ENCODE assay signal across 9 cellular contexts in the genomic region with DNA sequence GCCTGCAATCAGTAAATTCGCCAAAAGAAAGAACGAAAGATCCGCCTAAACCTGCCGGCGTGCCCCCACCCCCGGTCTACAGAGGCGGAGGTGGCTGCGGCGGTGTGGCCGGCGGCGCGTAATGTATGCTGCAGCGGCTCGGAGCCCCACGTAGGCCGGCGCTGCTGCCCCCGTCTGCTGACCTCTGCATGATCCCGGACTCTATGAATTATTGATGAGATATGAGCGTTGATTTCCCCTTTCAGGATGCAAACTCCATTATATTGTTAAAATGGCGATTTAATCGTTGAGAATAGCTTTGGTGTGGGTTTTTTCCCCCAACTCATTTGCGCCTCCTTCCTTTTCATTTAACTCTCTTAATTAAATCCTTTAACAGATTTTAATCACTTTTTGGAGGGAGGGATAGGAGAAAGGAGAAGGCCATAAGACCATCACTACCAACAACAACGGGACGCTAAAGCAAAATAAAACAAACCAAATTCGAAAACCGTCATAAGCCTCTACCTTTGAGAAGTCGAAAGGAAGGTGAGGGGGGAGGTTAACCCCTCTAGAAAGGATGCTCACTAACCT. TPM values are rescaled to one million over a fixed set of nuclear protein-coding genes. Genes with fewer than 3 reads are reported as not detected.
A peak's percentile ranks its signal among the peaks of the same experiment; 100 is the strongest.
DNase-seq lines count a peak whose midpoint lies in the region; ATAC-seq lines count a peak whose summit lies in the region.
"Had no signal": no experiment of that assay in that cellular context is flagged by ENCODE, and none has a peak within 500 bp of the region (broad histone marks: within the 10 kb centered on the region; RNA-seq: fewer than 3 reads in every experiment).

No MANE protein-coding gene starts in this region.

- peak overlapping the region; percentile 82 for H3K4me2 ChIP-seq in mesenchymal stem cell (ENCODE audit: low read length, poor library complexity, severe bottlenecking)

- no peaks in the 10 kb centered on the region for H3K9me3 Mint-ChIP-seq in activated naive CD4-positive, alpha-beta T cell treated with anti-CD3 and anti-CD28 coated beads, Interleukin-2, amount 50 U/mL, for 24 hours

- peak overlapping the region; percentile 45 to 96 for H3K4me3 ChIP-seq in mesenchymal stem cell (ENCODE audit: insufficient read depth in 1 of 2, low read depth in 1 of 2, low read length in 2 of 2)

- no peaks in the 10 kb centered on the region for H3K9me3 ChIP-seq in mesenchymal stem cell (ENCODE audit: control insufficient read depth, low read length)

- H3K36me3 Mint-ChIP-seq in activated naive CD4-positive, alpha-beta T cell treated with anti-CD3 and anti-CD28 coated beads, Interleukin-2, amount 50 U/mL, for 24 hours: no peaks in the 10 kb centered on the region

- peaks cover 31% of the 10 kb centered on the region for H3K4me1 ChIP-seq in mesenchymal stem cell (ENCODE audit: control insufficient read depth, insufficient read depth, low read depth, low read length)

- no peak overlapping the region for H2BK5ac ChIP-seq in mesenchymal stem cell (ENCODE audit: low read depth, low read length, poor library complexity, severe bottlenecking)

- peak overlapping the region; percentile 98 for H3K9ac ChIP-seq in mesenchymal stem cell (ENCODE audit: low read length)

- H4K91ac ChIP-seq in mesenchymal stem cell (ENCODE audit: low read length): peak overlapping the region; percentile 87

- H4K8ac ChIP-seq in mesenchymal stem cell (ENCODE audit: low read length): no peak overlapping the region

- ATAC-seq in activated CD4-positive, CD25-positive, alpha-beta regulatory T cell treated with anti-CD3 and anti-CD28 coated beads, Interleukin-2, amount 50 U/mL, for 24 hours: no peak

- H3K18ac ChIP-seq in mesenchymal stem cell (ENCODE audit: low read depth in 1 of 2, low read length in 2 of 2): peak overlapping the region; percentile 88 to 99

- H2BK15ac ChIP-seq in mesenchymal stem cell (ENCODE audit: low read depth, poor library complexity, severe bottlenecking): no peak overlapping the region

- H3K27ac Mint-ChIP-seq in activated naive CD4-positive, alpha-beta T cell treated with anti-CD3 and anti-CD28 coated beads, Interleukin-2, amount 50 U/mL, for 24 hours: no peak overlapping the region

- peaks cover 0 to 4% of the 10 kb centered on the region in 2 experiments for H3K27me3 ChIP-seq in mesenchymal stem cell (ENCODE audit: control insufficient read depth in 1 of 2, insufficient read depth in 1 of 2, low read length in 2 of 2)

- H3K27ac ChIP-seq in mesenchymal stem cell (ENCODE audit: low read length, poor library complexity, severe bottlenecking): peak overlapping the region; percentile 71

- DNase-seq in stimulated activated CD4-positive, alpha-beta T cell treated with anti-CD3 and anti-CD28 coated beads, Interleukin-15, amount 100 ng/mL, for 24 hours: peak; percentile 53
- DNase-seq in stimulated activated CD4-positive, alpha-beta T cell treated with anti-CD3 and anti-CD28 coated beads, Interleukin-4, amount 100 ng/mL, for 4 hours: no peak
- DNase-seq in mesenchymal stem cell (no peak), Kasumi-1 (lab: John Stamatoyannopoulos, UW) (no peak), SKM-1 (lab: John Stamatoyannopoulos, UW; ENCODE audit: unreplicated experiment) (no peak), iPS-NIHi11 (ENCODE audit: low spot score) (no peak)
- DNase-seq: NCI-H82 had no signal

- H3K14ac ChIP-seq in mesenchymal stem cell (ENCODE audit: low read length in 2 of 2): no peak overlapping the region

- peak overlapping the region; percentile 89 for H2BK120ac ChIP-seq in mesenchymal stem cell (ENCODE audit: low read depth, low read length)

- peaks cover 6 to 7% of the 10 kb centered on the region in 2 experiments for H3K36me3 ChIP-seq in mesenchymal stem cell (ENCODE audit: control insufficient read depth in 1 of 2, insufficient read depth in 2 of 2, low read depth in 1 of 2, low read length in 2 of 2)

- H3K79me1 ChIP-seq in mesenchymal stem cell (replicated peaks; ENCODE audit: low read length, poor library complexity, severe bottlenecking): peaks cover 5% of the 10 kb centered on the region

- H3K27me3 Mint-ChIP-seq in activated naive CD4-positive, alpha-beta T cell treated with anti-CD3 and anti-CD28 coated beads, Interleukin-2, amount 50 U/mL, for 24 hours: peaks cover 64% of the 10 kb centered on the region

- peaks cover 40% of the 10 kb centered on the region for H3K4me1 Mint-ChIP-seq in activated naive CD4-positive, alpha-beta T cell treated with anti-CD3 and anti-CD28 coated beads, Interleukin-2, amount 50 U/mL, for 24 hours

- peak overlapping the region in 1 of 2 experiments; percentile 84 for H2BK12ac ChIP-seq in mesenchymal stem cell (ENCODE audit: low read length in 2 of 2)

- no peak overlapping the region for H2AFZ ChIP-seq in mesenchymal stem cell (ENCODE audit: low read depth, low read length)

- H3K23ac ChIP-seq in mesenchymal stem cell (ENCODE audit: low read length in 2 of 2): peak overlapping the region in 1 of 2 experiments; percentile 79

- H3K4ac ChIP-seq in mesenchymal stem cell (ENCODE audit: low read depth in 1 of 2, low read length in 2 of 2): peak overlapping the region; percentile 39 to 96

- WGBS in mesenchymal stem cell: under 1% methylated on average over 17 of the region's 29 CpGs

- H3K4me3 Mint-ChIP-seq in activated naive CD4-positive, alpha-beta T cell treated with anti-CD3 and anti-CD28 coated beads, Interleukin-2, amount 50 U/mL, for 24 hours: peak overlapping the region; percentile 95

- no peak overlapping the region for H2AK5ac ChIP-seq in mesenchymal stem cell (ENCODE audit: low read length, severe bottlenecking)

RNA-seq across cellular contexts. Expression of a gene that starts 3.6 kb away (rescaled TPM):
- polyA plus RNA-seq in mesenchymal stem cell (2013, experiment 1 of 2): 39.4 TPM
- 35.7 TPM for polyA plus RNA-seq in mesenchymal stem cell (2013, experiment 2 of 2)

RNA-seq across cellular contexts. Expression of a gene that starts 7.1 kb away (rescaled TPM):
- polyA plus RNA-seq in mesenchymal stem cell (2013, experiment 1 of 2): 15.0 TPM
- 14.1 TPM for polyA plus RNA-seq in mesenchymal stem cell (2013, experiment 2 of 2)

RNA-seq across cellular contexts. Expression of a gene that starts 8.3 kb away (rescaled TPM):
- 5.9 TPM for polyA plus RNA-seq in mesenchymal stem cell (2013, experiment 1 of 2)
- polyA plus RNA-seq in mesenchymal stem cell (2013, experiment 2 of 2): 5.9 TPM

RNA-seq across cellular contexts. Expression of a gene that starts 18.3 kb away (rescaled TPM):
- polyA plus RNA-seq in mesenchymal stem cell (2013, experiment 1 of 2): 37.1 TPM
- polyA plus RNA-seq in mesenchymal stem cell (2013, experiment 2 of 2): 35.9 TPM

RNA-seq across cellular contexts. Expression of a gene that starts 24.4 kb away (rescaled TPM):
- polyA plus RNA-seq in mesenchymal stem cell (2013, experiment 1 of 2): 108 TPM
- polyA plus RNA-seq in mesenchymal stem cell (2013, experiment 2 of 2): 115 TPM
